Comparison of ENCODE assay signal across 8 cellular contexts in the genomic region with DNA sequence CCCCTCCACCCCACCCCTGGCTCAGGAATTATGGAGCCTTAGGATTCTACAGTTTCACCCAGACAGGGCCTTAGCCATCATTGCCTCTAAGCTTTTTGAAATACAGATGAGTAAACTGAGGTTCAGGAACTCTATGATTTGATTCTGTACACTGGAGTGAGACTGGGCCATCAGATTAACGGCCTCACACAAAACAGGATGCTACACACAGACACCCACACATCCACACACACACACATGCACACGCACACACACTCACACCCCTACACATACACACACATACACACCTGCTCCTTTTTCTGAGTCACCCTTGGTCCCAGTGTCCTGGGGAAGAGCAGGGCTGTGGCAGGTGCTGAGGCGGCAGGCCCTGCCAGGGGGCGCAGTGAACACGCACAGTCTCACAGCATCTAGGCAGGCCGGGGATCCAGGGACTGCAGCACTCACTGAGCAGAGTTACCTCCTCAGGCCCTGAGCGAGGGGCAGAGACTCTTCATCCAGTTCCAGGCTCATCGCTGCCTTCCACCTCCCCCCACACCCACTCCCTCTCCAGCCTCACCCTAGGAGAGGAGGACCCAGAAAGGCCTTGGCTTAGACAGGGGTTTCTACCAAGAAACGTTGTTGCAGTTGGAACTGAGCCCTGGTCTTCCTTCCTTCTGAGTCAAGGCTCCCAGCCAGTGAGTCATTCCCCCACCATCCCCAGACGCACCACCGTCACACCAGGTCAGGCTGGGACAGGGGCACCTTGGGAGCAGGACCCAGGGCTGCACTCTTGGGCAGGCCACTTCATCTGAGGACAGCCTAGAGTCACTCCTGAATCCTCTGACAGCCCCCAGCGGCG.
DNase-seq lines count a peak whose midpoint lies in the region; ATAC-seq and TF ChIP-seq lines count a peak whose summit lies in the region.

No MANE protein-coding gene starts in this region.

- intact Hi-C loops in heart right ventricle (cut with DNase I), result loop anchor here in 5 of 10 donors (5.0 to 10.0 kb wide), 5 partner anchors 333 to 605 kb away; no protein-coding TSS in a partner anchor

- H3K27me3 ChIP-seq in HUES64 (ENCODE audit: insufficient read depth, low read length) (no peaks in the 10 kb centered on the region), heart right ventricle (no peaks in the 10 kb centered on the region), skeletal muscle satellite cell (ENCODE audit: control insufficient read depth, insufficient read depth, low read length) (no peaks in the 10 kb centered on the region)

- H3K9me3 ChIP-seq in HUES64 (ENCODE audit: insufficient read depth, low read depth, low read length) (no peaks in the 10 kb centered on the region), heart right ventricle (no peaks in the 10 kb centered on the region), skeletal muscle satellite cell (replicated peaks; ENCODE audit: low read length) (no peaks in the 10 kb centered on the region)

- in situ Hi-C loops in Caki2 (cut with HindIII; ENCODE audit: low pct_unique_long_range_greater_than_20kb, low sequenced_read_pairs), result no loop called here

- H3K27ac ChIP-seq in HUES64 (ENCODE audit: low read depth, low read length) (peak overlapping the region; percentile 19; the same call in 1 of the 2 replicates), heart right ventricle (peak overlapping the region in 7 of 10 donors; percentile 42 to 79 (median 60))

- H3K9ac ChIP-seq in HUES64 (ENCODE audit: low read depth, low read length), result peak overlapping the region; percentile 43; the same call in 1 of the 2 replicates
- peak overlapping the region; percentile 86 for H3K9ac ChIP-seq in skeletal muscle satellite cell (ENCODE audit: low read depth, low read length)

- DNase-seq in Caki2 (ENCODE audit: low read depth) (peak; percentile 94), T1000 (lab: John Stamatoyannopoulos, UW) (peak; percentile 72), heart right ventricle (peak; percentile 39 to 61), GDM1 (lab: John Stamatoyannopoulos, UW) (no peak)

- no peaks in the 10 kb centered on the region for H3K36me3 ChIP-seq in HUES64 (ENCODE audit: insufficient read depth, low read length)
- H3K36me3 ChIP-seq in heart right ventricle, result no peaks in the 10 kb centered on the region
- H3K36me3 ChIP-seq in skeletal muscle satellite cell (ENCODE audit: insufficient read depth, low read length), result no peaks in the 10 kb centered on the region

- H3K4me3 ChIP-seq in HUES64 (ENCODE audit: low read length) (no peak overlapping the region), heart right ventricle (no peak overlapping the region), skeletal muscle satellite cell (ENCODE audit: low read length) (peak overlapping the region; percentile 63)

- ATAC-seq in heart right ventricle (peak; percentile 34 to 74 (median 66)), GM21717 (IDR thresholded peaks at IDR 0.05; ENCODE audit: unreplicated experiment) (no peak), GM19324 (IDR thresholded peaks at IDR 0.05; ENCODE audit: low FRiP score, unreplicated experiment) (no peak)

- H3K4me1 ChIP-seq in HUES64 (ENCODE audit: insufficient read depth, low read length) (peaks cover 18% of the 10 kb centered on the region), heart right ventricle (peaks cover 0 to 47% (median 20%) of the 10 kb centered on the region in 9 donors), skeletal muscle satellite cell (ENCODE audit: control insufficient read depth, insufficient read depth, low read length) (peaks cover 55% of the 10 kb centered on the region)

- H3K4me2 ChIP-seq in skeletal muscle satellite cell (ENCODE audit: low read length), result peak overlapping the region; percentile 81

- TF ChIP-seq CTCF in heart right ventricle (IDR thresholded peaks at IDR 0.05), result peak in 2 of 9 donors; percentile 24 to 32

- WGBS in HUES64, result 55% methylated on average over 13 of the region's 13 CpGs
- 58 to 64% methylated on average over 13 of the region's 13 CpGs for WGBS in heart right ventricle, 2 donors

Comparison
In these comparisons a context has a peak if more than half of its experiments do, and no peak if none do; other contexts are left out.
1. ATAC-seq: peak in heart right ventricle (8 of 8); none in GM21717 (single experiment) and GM19324 (single experiment).